In the genomic region with DNA sequence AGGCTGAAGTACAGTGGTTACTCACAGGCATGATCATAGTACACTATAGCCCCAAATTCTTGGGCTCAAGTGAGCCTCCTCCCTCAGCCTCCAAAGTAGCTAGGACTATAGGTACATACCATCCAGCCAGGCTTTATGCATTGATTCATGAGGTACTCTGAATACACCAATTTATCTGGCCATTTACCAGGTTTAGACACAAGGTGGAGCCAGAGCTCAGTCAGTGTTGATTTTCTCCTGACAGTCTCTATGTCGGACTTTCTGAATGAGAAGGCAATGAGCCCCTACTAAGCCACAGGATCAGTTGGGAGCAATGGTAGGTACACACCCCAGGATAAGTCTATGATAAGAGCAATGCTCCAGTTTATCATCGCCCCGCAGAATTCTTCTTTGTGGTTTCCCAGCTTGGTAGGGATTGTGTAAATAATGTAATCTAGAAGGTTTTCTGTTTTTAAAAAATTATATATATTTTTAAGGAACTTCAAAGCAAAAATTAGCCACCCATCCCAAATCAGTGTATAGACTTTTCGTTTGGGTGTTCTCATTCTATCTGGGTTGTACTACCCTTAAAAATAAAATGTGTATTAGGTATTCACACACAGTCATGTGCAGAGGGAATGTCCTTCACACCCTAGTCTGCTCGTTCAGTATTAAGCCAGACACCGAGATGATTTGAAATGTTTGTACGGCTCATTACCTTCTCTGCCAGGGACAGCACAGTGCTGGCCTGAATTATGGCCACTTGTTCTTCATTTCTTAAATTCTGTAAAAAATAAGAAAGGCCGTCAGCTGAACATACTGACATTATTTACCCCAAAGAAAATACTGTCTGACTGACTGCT, we compare ENCODE assay signal across 9 cellular contexts.
DNase-seq lines count a peak whose midpoint lies in the region; ATAC-seq and TF ChIP-seq lines count a peak whose summit lies in the region.
"Had no signal": no experiment of that assay in that cellular context is flagged by ENCODE, and none has a peak within 500 bp of the region (broad histone marks: within the 10 kb centered on the region; RNA-seq: fewer than 3 reads in every experiment).

No MANE protein-coding gene starts in this region.

- H3K27me3 ChIP-seq in CD4-positive, CD25-positive, alpha-beta regulatory T cell (ENCODE audit: control insufficient read depth, insufficient read depth, low read length): no peaks in the 10 kb centered on the region
- no peaks in the 10 kb centered on the region for H3K27me3 ChIP-seq in WERI-Rb-1 (ENCODE audit: insufficient read depth, low read depth, severe bottlenecking)

- peaks cover 0 to 3% (median 0%) of the 10 kb centered on the region in 7 donors for H3K9me3 Mint-ChIP-seq in CD4-positive, CD25-positive, alpha-beta regulatory T cell
- H3K9me3 Mint-ChIP-seq: T-helper 1 cell treated with Interleukin-12 subunit alpha and Interleukin-12 subunit beta and Interleukin-4 antibody, amounts not matched to agents 30 μg/mL and 1 μg/mL, for 36 hours had no signal

- H3K4me1 ChIP-seq in CD4-positive, CD25-positive, alpha-beta regulatory T cell (ENCODE audit: control insufficient read depth, insufficient read depth, low read length, poor library complexity, severe bottlenecking): no peaks in the 10 kb centered on the region

- no peaks in the 10 kb centered on the region for H3K36me3 Mint-ChIP-seq in CD4-positive, CD25-positive, alpha-beta regulatory T cell

- H3K4me1 Mint-ChIP-seq in CD4-positive, CD25-positive, alpha-beta regulatory T cell: no peaks in the 10 kb centered on the region

- peak; percentile 55 to 60 for ATAC-seq in CD4-positive, CD25-positive, alpha-beta regulatory T cell (ENCODE audit: low read depth in 2 of 2)
- peak; percentile 84 for ATAC-seq in GM19043 (IDR thresholded peaks at IDR 0.05; ENCODE audit: low read depth, unreplicated experiment)
- peak; percentile 90 for ATAC-seq in HG03139 (IDR thresholded peaks at IDR 0.05; ENCODE audit: unreplicated experiment)

- H3K27ac ChIP-seq in CD4-positive, CD25-positive, alpha-beta regulatory T cell (ENCODE audit: insufficient read depth, low read length, poor library complexity, severe bottlenecking): no peak overlapping the region
- no peak overlapping the region for H3K27ac ChIP-seq in WERI-Rb-1

- H3K27me3 Mint-ChIP-seq in CD4-positive, CD25-positive, alpha-beta regulatory T cell: no peaks in the 10 kb centered on the region

- peak; percentile 75 for TF ChIP-seq CTCF in WERI-Rb-1 (IDR thresholded peaks at IDR 0.05; ENCODE audit: low read depth, low read length)

- H3K4me3 ChIP-seq in CD4-positive, CD25-positive, alpha-beta regulatory T cell (ENCODE audit: low read depth, low read length): no peak overlapping the region
- H3K4me3 ChIP-seq in WERI-Rb-1 (ENCODE audit: low read depth, low read length): no peak overlapping the region

- no peak overlapping the region for H3K27ac Mint-ChIP-seq in CD4-positive, CD25-positive, alpha-beta regulatory T cell
- H3K27ac Mint-ChIP-seq: T-helper 1 cell treated with Interleukin-12 subunit alpha and Interleukin-12 subunit beta and Interleukin-4 antibody, amounts not matched to agents 30 μg/mL and 1 μg/mL, for 36 hours had no signal

- peak; percentile 8 to 54 (median 35) for DNase-seq in CD4-positive, CD25-positive, alpha-beta regulatory T cell
- DNase-seq in NCI-H2171 (lab: John Stamatoyannopoulos, UW) (peak; percentile 11), WERI-Rb-1 (peak; percentile 80), cerebellar nuclear complex (lab: John Stamatoyannopoulos, UW) (peak; percentile 11 to 78), kidney glomerular epithelial cell (lab: John Stamatoyannopoulos, UW) (peak; percentile 56)
- DNase-seq in stimulated activated CD4-positive, alpha-beta T cell treated with anti-CD3 and anti-CD28 coated beads, TNF-alpha, amount 100 ng/mL, for 24 hours (ENCODE audit: low read depth in 3 of 3): peak in 2 of 3 experiments; percentile 8 to 31

- H3K9me3 ChIP-seq in CD4-positive, CD25-positive, alpha-beta regulatory T cell (ENCODE audit: control insufficient read depth in 2 of 2, low read length in 2 of 2): no peaks in the 10 kb centered on the region
- H3K9me3 ChIP-seq in WERI-Rb-1 (ENCODE audit: severe bottlenecking): no peaks in the 10 kb centered on the region

- no peaks in the 10 kb centered on the region for H3K36me3 ChIP-seq in CD4-positive, CD25-positive, alpha-beta regulatory T cell (ENCODE audit: control insufficient read depth, insufficient read depth, low read length)
- H3K36me3 ChIP-seq in WERI-Rb-1: no peaks in the 10 kb centered on the region

- H3K4me3 Mint-ChIP-seq in CD4-positive, CD25-positive, alpha-beta regulatory T cell: no peak overlapping the region
- H3K4me3 Mint-ChIP-seq: T-helper 1 cell treated with Interleukin-12 subunit alpha and Interleukin-12 subunit beta and Interleukin-4 antibody, amounts not matched to agents 30 μg/mL and 1 μg/mL, for 36 hours had no signal

Comparison
In these comparisons a context has a peak if more than half of its experiments do, and no peak if none do; other contexts are left out.
1. DNase-seq: peak in every context shown above with its lines; median percentile 80 in WERI-Rb-1; 56 in kidney glomerular epithelial cell; 44 in cerebellar nuclear complex; 35 in CD4-positive, CD25-positive, alpha-beta regulatory T cell; 20 in stimulated activated CD4-positive, alpha-beta T cell treated with anti-CD3 and anti-CD28 coated beads, TNF-alpha, amount 100 ng/mL, for 24 hours; 11 in NCI-H2171.